8 cellular contexts compared by ENCODE assay signal in genomic region chr14:93936245-93936644, GRCh38. TPM values are rescaled to one million over a fixed set of nuclear protein-coding genes. Genes with fewer than 3 reads are reported as not detected.
DNase-seq lines count a peak whose midpoint lies in the region; ATAC-seq and TF ChIP-seq lines count a peak whose summit lies in the region.

No MANE protein-coding gene starts in this region.

- no peaks in the 10 kb centered on the region for H3K79me2 ChIP-seq in PC-9 (ENCODE audit: low read depth)

- no peaks in the 10 kb centered on the region for H3K9me3 ChIP-seq in CD8-positive, alpha-beta T cell (ENCODE audit: low read length)
- no peaks in the 10 kb centered on the region for H3K9me3 ChIP-seq in PC-9 (ENCODE audit: insufficient read depth, low read depth)

- no peak overlapping the region for H3K27ac Mint-ChIP-seq in CD8-positive, alpha-beta T cell

- H3K4me1 ChIP-seq in CD8-positive, alpha-beta T cell (ENCODE audit: insufficient read depth, low read length): peaks cover 10% of the 10 kb centered on the region
- peaks cover 15% of the 10 kb centered on the region for H3K4me1 ChIP-seq in PC-9 (replicated peaks; ENCODE audit: insufficient read depth)

- H3K27me3 Mint-ChIP-seq in CD8-positive, alpha-beta T cell (ENCODE audit: low read depth): peaks cover 10% of the 10 kb centered on the region

- no peaks in the 10 kb centered on the region for H3K36me3 ChIP-seq in CD8-positive, alpha-beta T cell (ENCODE audit: insufficient read depth, low read length)
- H3K36me3 ChIP-seq in PC-9 (ENCODE audit: low read depth): no peaks in the 10 kb centered on the region

- BruUV-seq in PC-9 (replicated peaks; lab: Mats Ljungman, UMichigan): no TSS peak

- H3K36me3 Mint-ChIP-seq in CD8-positive, alpha-beta T cell: no peaks in the 10 kb centered on the region

- ATAC-seq in CD8-positive, alpha-beta T cell: peak; percentile 32
- ATAC-seq in GM21381 (IDR thresholded peaks at IDR 0.05; ENCODE audit: unreplicated experiment) (no peak), HG03378 (IDR thresholded peaks at IDR 0.05; ENCODE audit: unreplicated experiment) (no peak), HG03280 (IDR thresholded peaks at IDR 0.05; ENCODE audit: unreplicated experiment) (no peak)

- H3K4me2 ChIP-seq in PC-9: no peak overlapping the region

- H3K9me2 ChIP-seq in PC-9 (ENCODE audit: insufficient read depth): no peaks in the 10 kb centered on the region

- H3K27ac ChIP-seq in CD8-positive, alpha-beta T cell (ENCODE audit: low read depth, low read length): no peak overlapping the region
- no peak overlapping the region for H3K27ac ChIP-seq in PC-9

- H3K4me1 Mint-ChIP-seq in CD8-positive, alpha-beta T cell (ENCODE audit: low read depth): peaks cover 6% of the 10 kb centered on the region

- no peak overlapping the region for H2AFZ ChIP-seq in PC-9

- no peak overlapping the region for H3K4me3 ChIP-seq in CD8-positive, alpha-beta T cell (ENCODE audit: low read depth, low read length)
- no peak overlapping the region for H3K4me3 ChIP-seq in PC-9
- H3K4me3 ChIP-seq in fibroblast of the aortic adventitia (ENCODE audit: low read depth, low read length): no peak overlapping the region

- no peaks in the 10 kb centered on the region for H3K9me3 Mint-ChIP-seq in CD8-positive, alpha-beta T cell

- intact Hi-C loops in CD8-positive, alpha-beta T cell (cut with DNase I, micrococcal nuclease): no loop called here
- intact Hi-C loops in PC-9 (cut with micrococcal nuclease; ENCODE audit: unreplicated experiment): no loop called here

- H3K4me3 Mint-ChIP-seq in CD8-positive, alpha-beta T cell: no peak overlapping the region

- POLR2A ChIA-PET in CD8-positive, alpha-beta T cell (lab: Charles Lee): interaction anchor here (1.9 kb wide), 1 partner anchor 34 kb away, joined by 5 read pairs; no protein-coding TSS in a partner anchor
- POLR2A ChIA-PET in PC-9 (lab: Charles Lee; ENCODE audit: unreplicated experiment): no interaction called here

- CTCF ChIA-PET in CD8-positive, alpha-beta T cell (lab: Charles Lee): interaction anchor here (0.6 to 13.9 kb wide), 8 partner anchors 13 to 279 kb away, joined by 3 to 504 read pairs (median 6); partner anchors contain the start of genes ASB2 and CCDC197
- CTCF ChIA-PET in PC-9 (lab: Charles Lee): no interaction called here

- peak; percentile 38 for TF ChIP-seq CTCF in CD8-positive, alpha-beta T cell (IDR thresholded peaks at IDR 0.05)
- peak; percentile 70 for TF ChIP-seq CTCF in PC-9 (conservative IDR thresholded peaks at IDR 0.05)
- peak; percentile 33 for TF ChIP-seq CTCF in fibroblast of the aortic adventitia (IDR thresholded peaks at IDR 0.05; ENCODE audit: insufficient read depth, low read length)

- no peaks in the 10 kb centered on the region for H3K27me3 ChIP-seq in CD8-positive, alpha-beta T cell (ENCODE audit: insufficient read depth, low read length)
- H3K27me3 ChIP-seq in PC-9 (ENCODE audit: insufficient read depth, low read depth): no peaks in the 10 kb centered on the region; the same call in 1 of the 2 replicates

- DNase-seq in CD8-positive, alpha-beta T cell: no peak
- DNase-seq in H4 (ENCODE audit: low spot score): peak; percentile 31
- peak in 1 of 2 experiments; percentile 39 for DNase-seq in PC-9
- no peak for DNase-seq in fibroblast of the aortic adventitia (ENCODE audit: low read depth)
- DNase-seq in NCI-H774 (lab: John Stamatoyannopoulos, UW): no peak

- peaks cover 7% of the 10 kb centered on the region; the same call in 1 of the 2 replicates for H3F3A ChIP-seq in PC-9 (ENCODE audit: insufficient read depth, low read depth)

- H4K20me1 ChIP-seq in PC-9 (ENCODE audit: insufficient read depth): no peaks in the 10 kb centered on the region

RNA-seq across cellular contexts. Expression of gene FAM181A, which starts 9.1 kb away (rescaled TPM):
- total RNA-seq in CD8-positive, alpha-beta T cell: not detected
- total RNA-seq in H4 (2014; rRNA removed; shearing (Covaris generic)): not detected in 2 replicates
- total RNA-seq in PC-9 (2021) (not detected in 2 replicates), fibroblast of the aortic adventitia (ENCODE audit: low replicate concordance) (not detected in 2 replicates)

RNA-seq across cellular contexts. Expression of gene ASB2, which starts 40.1 kb away (rescaled TPM):
- total RNA-seq in CD8-positive, alpha-beta T cell: 1 to 10 TPM; 1.7 to 2.8 TPM
- not detected in 2 replicates for total RNA-seq in H4 (2014; rRNA removed; shearing (Covaris generic))
- total RNA-seq in PC-9 (2021): not detected in 2 replicates
- total RNA-seq in fibroblast of the aortic adventitia (ENCODE audit: low replicate concordance): 0.45 and 0.49 TPM in 2 replicates
